ENCODE assay signal across 9 cellular contexts in genomic region chr1:158035976-158036583, GRCh38. TPM values are rescaled to one million over a fixed set of nuclear protein-coding genes. Genes with fewer than 3 reads are reported as not detected.
DNase-seq lines count a peak whose midpoint lies in the region; ATAC-seq and TF ChIP-seq lines count a peak whose summit lies in the region.
"Had no signal": no experiment of that assay in that cellular context is flagged by ENCODE, and none has a peak within 500 bp of the region (broad histone marks: within the 10 kb centered on the region; RNA-seq: fewer than 3 reads in every experiment).

No MANE protein-coding gene starts in this region.

- TF ChIP-seq CTCF in brain microvascular endothelial cell (IDR thresholded peaks at IDR 0.05; ENCODE audit: low read depth, low read length, missing control alignments) = peak; percentile 76

- peaks cover 4% of the 10 kb centered on the region for H3K36me3 ChIP-seq in brain microvascular endothelial cell (replicated peaks)

- H3K27me3 ChIP-seq in brain microvascular endothelial cell (replicated peaks) = no peaks in the 10 kb centered on the region

- H3K4me3 ChIP-seq in brain microvascular endothelial cell (ENCODE audit: low read depth, low read length) = no peak overlapping the region

- DNase-seq in Daoy (ENCODE audit: low read depth) (peak; percentile 52), M059J (ENCODE audit: low read depth) (peak; percentile 57), brain microvascular endothelial cell (peak; percentile 41), lung microvascular endothelial cell (ENCODE audit: low read depth in 2 of 2) (peak; percentile 75 to 79), NCI-H2171 treated with DMSO at 0.1 percent for 48 hours (lab: John Stamatoyannopoulos, UW) (no peak), NCI-H2196 (lab: John Stamatoyannopoulos, UW; ENCODE audit: unreplicated experiment) (no peak)

- ATAC-seq in HG02571 (IDR thresholded peaks at IDR 0.05; ENCODE audit: unreplicated experiment) (no peak), GM18873 (IDR thresholded peaks at IDR 0.05; ENCODE audit: low FRiP score, unreplicated experiment) (no peak)
- ATAC-seq: T-cell had no signal

- in situ Hi-C loops in brain microvascular endothelial cell (cut with HindIII; ENCODE audit: low pct_ligation_motif_present, low sequenced_read_pairs) = no loop called here

- H3K27ac ChIP-seq in brain microvascular endothelial cell = no peak overlapping the region

RNA-seq across cellular contexts. Expression of gene KIRREL1, which starts 42.6 kb away (rescaled TPM):
- total RNA-seq in Daoy (2014; rRNA removed; shearing (Covaris generic)) = 42.6 and 46.0 TPM in 2 replicates
- 58.6 and 103 TPM in 2 replicates for total RNA-seq in M059J (2014; rRNA removed; shearing (Covaris generic))
- total RNA-seq in lung microvascular endothelial cell = 14.9 and 16.8 TPM in 2 replicates

Comparison
In these comparisons a context has a peak if more than half of its experiments do, and no peak if none do; other contexts are left out.
1. DNase-seq: peak in Daoy (single experiment), M059J (single experiment), brain microvascular endothelial cell (single experiment) and lung microvascular endothelial cell (2 of 2); none in NCI-H2171 treated with DMSO at 0.1 percent for 48 hours (single experiment) and NCI-H2196 (single experiment).